1 cellular context compared by ENCODE assay signal in genomic region chr3:112767777-112768176, GRCh38.
TF ChIP-seq lines count a peak whose summit lies in the region.

No MANE protein-coding gene starts in this region.

TF ChIP-seq in IMR-90, 13 proteins besides CTCF, POLR2A, EP300 and RAD21 (continued from another document):
- TF ChIP-seq USF2 (IDR thresholded peaks at IDR 0.05; ENCODE audit: low read depth, low read length) (no peak), CHD1 (IDR thresholded peaks at IDR 0.05; ENCODE audit: low read depth, low read length) (no peak), NFE2L2 (IDR thresholded peaks at IDR 0.05; ENCODE audit: low read depth, low read length) (no peak)
